In genomic region chr1:232805269-232806070, GRCh38 we compare ENCODE assay signal across 1 cellular context.
A peak's percentile ranks its signal among the peaks of the same experiment; 100 is the strongest.
TF ChIP-seq lines count a peak whose summit lies in the region.

Gene MAP10 (plus strand): TSS chr1:232805416. CDS start chr1:232805450, 34 bp downstream.

TF ChIP-seq in WTC11, 78 proteins besides CTCF, POLR2A, EP300 and RAD21 (continued from another document and continues in another):
- TF ChIP-seq PRDM15 (CRISPR knock-in tag; IDR thresholded peaks at IDR 0.05), result no peak
- TF ChIP-seq KAT7 (CRISPR knock-in tag; IDR thresholded peaks at IDR 0.05; ENCODE audit: borderline replicate concordance), result 0 out of 2 replicates have a peak, but pooled peaks have one; percentile 62
- TF ChIP-seq FOXP4 (CRISPR knock-in tag; IDR thresholded peaks at IDR 0.05), result no peak; the same call in 1 of the 2 replicates
- peak; percentile 92 for TF ChIP-seq MAX (CRISPR knock-in tag; IDR thresholded peaks at IDR 0.05)
- no peak for TF ChIP-seq ZNF396 (CRISPR knock-in tag; IDR thresholded peaks at IDR 0.05; ENCODE audit: borderline replicate concordance)
- TF ChIP-seq, protein P1, sequence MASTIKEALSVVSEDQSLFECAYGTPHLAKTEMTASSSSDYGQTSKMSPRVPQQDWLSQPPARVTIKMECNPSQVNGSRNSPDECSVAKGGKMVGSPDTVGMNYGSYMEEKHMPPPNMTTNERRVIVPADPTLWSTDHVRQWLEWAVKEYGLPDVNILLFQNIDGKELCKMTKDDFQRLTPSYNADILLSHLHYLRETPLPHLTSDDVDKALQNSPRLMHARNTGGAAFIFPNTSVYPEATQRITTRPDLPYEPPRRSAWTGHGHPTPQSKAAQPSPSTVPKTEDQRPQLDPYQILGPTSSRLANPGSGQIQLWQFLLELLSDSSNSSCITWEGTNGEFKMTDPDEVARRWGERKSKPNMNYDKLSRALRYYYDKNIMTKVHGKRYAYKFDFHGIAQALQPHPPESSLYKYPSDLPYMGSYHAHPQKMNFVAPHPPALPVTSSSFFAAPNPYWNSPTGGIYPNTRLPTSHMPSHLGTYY (CRISPR knock-in tag; IDR thresholded peaks at IDR 0.05), result no peak
- no peak for TF ChIP-seq CBFB (CRISPR knock-in tag; IDR thresholded peaks at IDR 0.05; ENCODE audit: low read depth)
- no peak for TF ChIP-seq NFYB (CRISPR knock-in tag; conservative IDR thresholded peaks at IDR 0.05; ENCODE audit: low read depth)
- no peak for TF ChIP-seq ZNF416 (CRISPR knock-in tag; IDR thresholded peaks at IDR 0.05)
- TF ChIP-seq, protein P2, sequence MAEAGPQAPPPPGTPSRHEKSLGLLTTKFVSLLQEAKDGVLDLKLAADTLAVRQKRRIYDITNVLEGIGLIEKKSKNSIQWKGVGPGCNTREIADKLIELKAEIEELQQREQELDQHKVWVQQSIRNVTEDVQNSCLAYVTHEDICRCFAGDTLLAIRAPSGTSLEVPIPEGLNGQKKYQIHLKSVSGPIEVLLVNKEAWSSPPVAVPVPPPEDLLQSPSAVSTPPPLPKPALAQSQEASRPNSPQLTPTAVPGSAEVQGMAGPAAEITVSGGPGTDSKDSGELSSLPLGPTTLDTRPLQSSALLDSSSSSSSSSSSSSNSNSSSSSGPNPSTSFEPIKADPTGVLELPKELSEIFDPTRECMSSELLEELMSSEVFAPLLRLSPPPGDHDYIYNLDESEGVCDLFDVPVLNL (CRISPR knock-in tag; IDR thresholded peaks at IDR 0.05; ENCODE audit: borderline replicate concordance, low read depth), result no peak
- no peak for TF ChIP-seq FOXJ3 (CRISPR knock-in tag; IDR thresholded peaks at IDR 0.05; ENCODE audit: borderline replicate concordance)
- TF ChIP-seq, protein P3, sequence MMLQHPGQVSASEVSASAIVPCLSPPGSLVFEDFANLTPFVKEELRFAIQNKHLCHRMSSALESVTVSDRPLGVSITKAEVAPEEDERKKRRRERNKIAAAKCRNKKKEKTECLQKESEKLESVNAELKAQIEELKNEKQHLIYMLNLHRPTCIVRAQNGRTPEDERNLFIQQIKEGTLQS (CRISPR knock-in tag; conservative IDR thresholded peaks at IDR 0.05), result no peak
- TF ChIP-seq, protein P4, sequence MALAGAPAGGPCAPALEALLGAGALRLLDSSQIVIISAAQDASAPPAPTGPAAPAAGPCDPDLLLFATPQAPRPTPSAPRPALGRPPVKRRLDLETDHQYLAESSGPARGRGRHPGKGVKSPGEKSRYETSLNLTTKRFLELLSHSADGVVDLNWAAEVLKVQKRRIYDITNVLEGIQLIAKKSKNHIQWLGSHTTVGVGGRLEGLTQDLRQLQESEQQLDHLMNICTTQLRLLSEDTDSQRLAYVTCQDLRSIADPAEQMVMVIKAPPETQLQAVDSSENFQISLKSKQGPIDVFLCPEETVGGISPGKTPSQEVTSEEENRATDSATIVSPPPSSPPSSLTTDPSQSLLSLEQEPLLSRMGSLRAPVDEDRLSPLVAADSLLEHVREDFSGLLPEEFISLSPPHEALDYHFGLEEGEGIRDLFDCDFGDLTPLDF (CRISPR knock-in tag; IDR thresholded peaks at IDR 0.05), result no peak
- TF ChIP-seq, protein P5, sequence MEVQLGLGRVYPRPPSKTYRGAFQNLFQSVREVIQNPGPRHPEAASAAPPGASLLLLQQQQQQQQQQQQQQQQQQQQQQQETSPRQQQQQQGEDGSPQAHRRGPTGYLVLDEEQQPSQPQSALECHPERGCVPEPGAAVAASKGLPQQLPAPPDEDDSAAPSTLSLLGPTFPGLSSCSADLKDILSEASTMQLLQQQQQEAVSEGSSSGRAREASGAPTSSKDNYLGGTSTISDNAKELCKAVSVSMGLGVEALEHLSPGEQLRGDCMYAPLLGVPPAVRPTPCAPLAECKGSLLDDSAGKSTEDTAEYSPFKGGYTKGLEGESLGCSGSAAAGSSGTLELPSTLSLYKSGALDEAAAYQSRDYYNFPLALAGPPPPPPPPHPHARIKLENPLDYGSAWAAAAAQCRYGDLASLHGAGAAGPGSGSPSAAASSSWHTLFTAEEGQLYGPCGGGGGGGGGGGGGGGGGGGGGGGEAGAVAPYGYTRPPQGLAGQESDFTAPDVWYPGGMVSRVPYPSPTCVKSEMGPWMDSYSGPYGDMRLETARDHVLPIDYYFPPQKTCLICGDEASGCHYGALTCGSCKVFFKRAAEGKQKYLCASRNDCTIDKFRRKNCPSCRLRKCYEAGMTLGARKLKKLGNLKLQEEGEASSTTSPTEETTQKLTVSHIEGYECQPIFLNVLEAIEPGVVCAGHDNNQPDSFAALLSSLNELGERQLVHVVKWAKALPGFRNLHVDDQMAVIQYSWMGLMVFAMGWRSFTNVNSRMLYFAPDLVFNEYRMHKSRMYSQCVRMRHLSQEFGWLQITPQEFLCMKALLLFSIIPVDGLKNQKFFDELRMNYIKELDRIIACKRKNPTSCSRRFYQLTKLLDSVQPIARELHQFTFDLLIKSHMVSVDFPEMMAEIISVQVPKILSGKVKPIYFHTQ (CRISPR knock-in tag; IDR thresholded peaks at IDR 0.05), result no peak
- TF ChIP-seq ZNF232 (CRISPR knock-in tag; IDR thresholded peaks at IDR 0.05), result peak; percentile 47; the same call in 1 of the 2 replicates
- TF ChIP-seq ESRRA (CRISPR knock-in tag; IDR thresholded peaks at IDR 0.05; ENCODE audit: borderline replicate concordance), result peak; percentile 66; the same call in 1 of the 2 replicates
- peak; percentile 72 for TF ChIP-seq CREM (CRISPR knock-in tag; IDR thresholded peaks at IDR 0.05)
- 0 out of 2 replicates have a peak, but pooled peaks have one; percentile 67 for TF ChIP-seq ZNF281 (CRISPR knock-in tag; IDR thresholded peaks at IDR 0.05)
- TF ChIP-seq, protein P6, sequence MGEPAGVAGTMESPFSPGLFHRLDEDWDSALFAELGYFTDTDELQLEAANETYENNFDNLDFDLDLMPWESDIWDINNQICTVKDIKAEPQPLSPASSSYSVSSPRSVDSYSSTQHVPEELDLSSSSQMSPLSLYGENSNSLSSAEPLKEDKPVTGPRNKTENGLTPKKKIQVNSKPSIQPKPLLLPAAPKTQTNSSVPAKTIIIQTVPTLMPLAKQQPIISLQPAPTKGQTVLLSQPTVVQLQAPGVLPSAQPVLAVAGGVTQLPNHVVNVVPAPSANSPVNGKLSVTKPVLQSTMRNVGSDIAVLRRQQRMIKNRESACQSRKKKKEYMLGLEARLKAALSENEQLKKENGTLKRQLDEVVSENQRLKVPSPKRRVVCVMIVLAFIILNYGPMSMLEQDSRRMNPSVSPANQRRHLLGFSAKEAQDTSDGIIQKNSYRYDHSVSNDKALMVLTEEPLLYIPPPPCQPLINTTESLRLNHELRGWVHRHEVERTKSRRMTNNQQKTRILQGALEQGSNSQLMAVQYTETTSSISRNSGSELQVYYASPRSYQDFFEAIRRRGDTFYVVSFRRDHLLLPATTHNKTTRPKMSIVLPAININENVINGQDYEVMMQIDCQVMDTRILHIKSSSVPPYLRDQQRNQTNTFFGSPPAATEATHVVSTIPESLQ (CRISPR knock-in tag; IDR thresholded peaks at IDR 0.05), result no peak
- TF ChIP-seq NR3C1 (CRISPR knock-in tag; conservative IDR thresholded peaks at IDR 0.05; ENCODE audit: low read depth), result no peak; the same call in 1 of the 2 replicates
- TF ChIP-seq NR1H2 (CRISPR knock-in tag; IDR thresholded peaks at IDR 0.05), result no peak
- peak; percentile 26; the same call in 1 of the 2 replicates for TF ChIP-seq MYBL2 (CRISPR knock-in tag; IDR thresholded peaks at IDR 0.05)
- TF ChIP-seq, protein P7, sequence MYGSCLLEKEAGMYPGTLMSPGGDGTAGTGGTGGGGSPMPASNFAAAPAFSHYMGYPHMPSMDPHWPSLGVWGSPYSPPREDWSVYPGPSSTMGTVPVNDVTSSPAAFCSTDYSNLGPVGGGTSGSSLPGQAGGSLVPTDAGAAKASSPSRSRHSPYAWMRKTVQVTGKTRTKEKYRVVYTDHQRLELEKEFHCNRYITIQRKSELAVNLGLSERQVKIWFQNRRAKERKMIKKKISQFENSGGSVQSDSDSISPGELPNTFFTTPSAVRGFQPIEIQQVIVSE (CRISPR knock-in tag; IDR thresholded peaks at IDR 0.05; ENCODE audit: borderline replicate concordance), result no peak
- no peak for TF ChIP-seq ETV6 (CRISPR knock-in tag; IDR thresholded peaks at IDR 0.05)
- TF ChIP-seq, protein P8, sequence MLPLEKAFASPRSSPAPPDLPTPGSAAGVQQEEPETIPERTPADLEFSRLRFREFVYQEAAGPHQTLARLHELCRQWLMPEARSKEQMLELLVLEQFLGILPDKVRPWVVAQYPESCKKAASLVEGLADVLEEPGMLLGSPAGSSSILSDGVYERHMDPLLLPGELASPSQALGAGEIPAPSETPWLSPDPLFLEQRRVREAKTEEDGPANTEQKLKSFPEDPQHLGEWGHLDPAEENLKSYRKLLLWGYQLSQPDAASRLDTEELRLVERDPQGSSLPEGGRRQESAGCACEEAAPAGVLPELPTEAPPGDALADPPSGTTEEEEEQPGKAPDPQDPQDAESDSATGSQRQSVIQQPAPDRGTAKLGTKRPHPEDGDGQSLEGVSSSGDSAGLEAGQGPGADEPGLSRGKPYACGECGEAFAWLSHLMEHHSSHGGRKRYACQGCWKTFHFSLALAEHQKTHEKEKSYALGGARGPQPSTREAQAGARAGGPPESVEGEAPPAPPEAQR (CRISPR knock-in tag; IDR thresholded peaks at IDR 0.05), result no peak
- TF ChIP-seq NR2C2 (CRISPR knock-in tag; IDR thresholded peaks at IDR 0.05), result no peak
